27 cellular contexts compared by ENCODE assay signal in genomic region chr15:68391084-68391483, GRCh38. TPM values are rescaled to one million over a fixed set of nuclear protein-coding genes. Genes with fewer than 3 reads are reported as not detected.
A peak's percentile ranks its signal among the peaks of the same experiment; 100 is the strongest.
DNase-seq lines count a peak whose midpoint lies in the region; ATAC-seq and TF ChIP-seq lines count a peak whose summit lies in the region.
"Had no signal": no experiment of that assay in that cellular context is flagged by ENCODE, and none has a peak within 500 bp of the region (broad histone marks: within the 10 kb centered on the region; RNA-seq: fewer than 3 reads in every experiment).

No MANE protein-coding gene starts in this region.

- intact Hi-C loops in esophagus muscularis mucosa (cut with DNase I), result no loop called here
- intact Hi-C loops in activated CD8-positive, alpha-beta T cell treated with anti-CD3 and anti-CD28 coated beads for 36 hours (cut with micrococcal nuclease), result no loop called here

- TF ChIP-seq EP300 in esophagus muscularis mucosa (IDR thresholded peaks at IDR 0.05), result no peak

- no peak overlapping the region for H3K4me3 Mint-ChIP-seq in HFFc6
- no peak overlapping the region for H3K4me3 Mint-ChIP-seq in activated CD8-positive, alpha-beta T cell treated with anti-CD3 and anti-CD28 coated beads for 36 hours
- H3K4me3 Mint-ChIP-seq: activated CD4-positive, alpha-beta T cell treated with anti-CD3 and anti-CD28 coated beads for 36 hours; activated naive CD8-positive, alpha-beta T cell; activated T-helper 17 cell treated with anti-CD3 and anti-CD28 coated beads, Interleukin-2, amount 50 U/mL, for 72 hours; central memory CD8-positive, alpha-beta T cell; memory B cell; stimulated activated naive CD8-positive, alpha-beta T cell treated with anti-CD3 and anti-CD28 coated beads, Interleukin-15, amount 100 ng/mL, for 72 hours had no signal

- H3K9me3 Mint-ChIP-seq in HFFc6, result peaks cover 12% of the 10 kb centered on the region; the same call in 1 of the 2 replicates
- H3K9me3 Mint-ChIP-seq in activated CD8-positive, alpha-beta T cell treated with anti-CD3 and anti-CD28 coated beads for 36 hours, result no peaks in the 10 kb centered on the region
- H3K9me3 Mint-ChIP-seq: central memory CD8-positive, alpha-beta T cell; stimulated activated naive CD8-positive, alpha-beta T cell treated with anti-CD3 and anti-CD28 coated beads, Interleukin-15, amount 100 ng/mL, for 72 hours had no signal

- no peaks in the 10 kb centered on the region for H3K27me3 ChIP-seq in ACC112 (ENCODE audit: insufficient read depth, low read length)
- H3K27me3 ChIP-seq in esophagus muscularis mucosa, result peaks cover 0 to 46% (median 0%) of the 10 kb centered on the region in 4 donors
- no peaks in the 10 kb centered on the region for H3K27me3 ChIP-seq in trophoblast cell (ENCODE audit: insufficient read depth, low read length)
- H3K27me3 ChIP-seq: hepatocyte, tibial artery had no signal

- H3K36me3 ChIP-seq in ACC112 (ENCODE audit: insufficient read depth, low read length) (no peaks in the 10 kb centered on the region), esophagus muscularis mucosa (no peaks in the 10 kb centered on the region), trophoblast cell (ENCODE audit: control insufficient read depth in 1 of 2, insufficient read depth in 2 of 2, low read length in 2 of 2) (no peaks in the 10 kb centered on the region)
- H3K36me3 ChIP-seq: gastroesophageal sphincter, tibial artery had no signal

- peaks cover 0 to 14% (median 5%) of the 10 kb centered on the region in 4 donors for H3K9me3 ChIP-seq in esophagus muscularis mucosa
- peaks cover 2% of the 10 kb centered on the region for H3K9me3 ChIP-seq in trophoblast cell (ENCODE audit: insufficient read depth, low read depth, low read length)

- H2BK5ac ChIP-seq in trophoblast cell (ENCODE audit: low read depth, low read length, poor library complexity), result no peak overlapping the region

- 0 out of 2 replicates have a peak, but pooled peaks cover 12% of the 10 kb centered on the region for H3K36me3 Mint-ChIP-seq in HFFc6 (ENCODE audit: low read depth)
- no peaks in the 10 kb centered on the region for H3K36me3 Mint-ChIP-seq in activated CD8-positive, alpha-beta T cell treated with anti-CD3 and anti-CD28 coated beads for 36 hours (ENCODE audit: low read depth)
- H3K36me3 Mint-ChIP-seq: CD14-positive monocyte had no signal

- no peak overlapping the region for H3K9ac ChIP-seq in trophoblast cell (ENCODE audit: low read length)

- no peak for TF ChIP-seq CTCF in HFFc6 (IDR thresholded peaks at IDR 0.05)
- TF ChIP-seq CTCF in esophagus muscularis mucosa (IDR thresholded peaks at IDR 0.05), result no peak
- TF ChIP-seq CTCF in activated CD8-positive, alpha-beta T cell treated with anti-CD3 and anti-CD28 coated beads for 36 hours (IDR thresholded peaks at IDR 0.05), result no peak

- H2BK12ac ChIP-seq in trophoblast cell (ENCODE audit: low read length), result peak overlapping the region; percentile 52

- H3K4ac ChIP-seq in trophoblast cell (ENCODE audit: low read depth, low read length), result no peak overlapping the region

- peak overlapping the region; percentile 31; the same call in 1 of the 2 replicates for H3K27ac ChIP-seq in ACC112 (ENCODE audit: low read depth, low read length)
- H3K27ac ChIP-seq in esophagus muscularis mucosa (replicated peaks in 1 of 4), result no peak overlapping the region
- no peak overlapping the region for H3K27ac ChIP-seq in trophoblast cell (ENCODE audit: low read depth, low read length)
- H3K27ac ChIP-seq: gastroesophageal sphincter, hepatocyte, tibial artery had no signal

- H2AFZ ChIP-seq in ACC112 (ENCODE audit: low read length, unreplicated experiment) (no peak overlapping the region), trophoblast cell (ENCODE audit: insufficient read depth, low read length, poor library complexity) (no peak overlapping the region)
- H2AFZ ChIP-seq: hepatocyte had no signal

- H3K14ac ChIP-seq in trophoblast cell (ENCODE audit: low read length), result no peak overlapping the region

- no peak overlapping the region for H2BK120ac ChIP-seq in trophoblast cell (ENCODE audit: insufficient read depth, low read length, poor library complexity)

- POLR2A ChIA-PET in activated CD8-positive, alpha-beta T cell treated with anti-CD3 and anti-CD28 coated beads for 36 hours (lab: Charles Lee), result no interaction called here

- no peak overlapping the region for H3K4me2 ChIP-seq in trophoblast cell (ENCODE audit: low read length)
- H3K4me2 ChIP-seq: hepatocyte had no signal

- no peak overlapping the region for H4K12ac ChIP-seq in trophoblast cell (ENCODE audit: low read depth, low read length)

- DNase-seq in HFFc6 (no peak), esophagus muscularis mucosa (ENCODE audit: extremely low spot score) (peak; percentile 37), trophoblast cell (no peak), AG20443 (ENCODE audit: low spot score) (no peak), Kasumi-1 (lab: John Stamatoyannopoulos, UW) (no peak)
- DNase-seq in activated CD8-positive, alpha-beta T cell treated with anti-CD3 and anti-CD28 coated beads for 36 hours, result no peak
- DNase-seq: ACHN, Calu3, DMS79 treated with DMSO at 0.1 percent for 48 hours, GF-D8, left cardiac atrium, NCI-H1105, NCI-H2029, NCI-H69 had no signal

- no peak for ATAC-seq in GM19467 (IDR thresholded peaks at IDR 0.05; ENCODE audit: unreplicated experiment)
- no peak for ATAC-seq in activated CD8-positive, alpha-beta T cell treated with anti-CD3 and anti-CD28 coated beads for 36 hours
- ATAC-seq: gastroesophageal sphincter, left cardiac atrium had no signal

- 90% methylated on average over 2 of the region's 2 CpGs for WGBS in esophagus muscularis mucosa
- WGBS in trophoblast cell (ENCODE audit: extremely low coverage, insufficient coverage, insufficient read length), result no CpG with 5 or more reads among the region's 2 CpGs

- no peak overlapping the region for H4K8ac ChIP-seq in trophoblast cell (ENCODE audit: low read depth, low read length)

- no peaks in the 10 kb centered on the region for H3K79me2 ChIP-seq in ACC112 (ENCODE audit: control insufficient read depth, insufficient read depth, low read length, unreplicated experiment)
- no peaks in the 10 kb centered on the region for H3K79me2 ChIP-seq in trophoblast cell (ENCODE audit: control insufficient read depth, insufficient read depth, low read length, poor library complexity)
- H3K79me2 ChIP-seq: hepatocyte had no signal

- TF ChIP-seq POLR2A in esophagus muscularis mucosa (IDR thresholded peaks at IDR 0.05; ENCODE audit: low read depth), result no peak

- peaks cover 7% of the 10 kb centered on the region for H3K27me3 Mint-ChIP-seq in HFFc6 (ENCODE audit: insufficient read depth)
- peaks cover 25% of the 10 kb centered on the region for H3K27me3 Mint-ChIP-seq in activated CD8-positive, alpha-beta T cell treated with anti-CD3 and anti-CD28 coated beads for 36 hours
- H3K27me3 Mint-ChIP-seq: central memory CD8-positive, alpha-beta T cell had no signal

- H2AK5ac ChIP-seq in trophoblast cell (ENCODE audit: low read length), result no peak overlapping the region

- H3K4me1 ChIP-seq in ACC112 (ENCODE audit: control insufficient read depth, insufficient read depth, low read length, unreplicated experiment) (peaks cover 11% of the 10 kb centered on the region), esophagus muscularis mucosa (no peaks in the 10 kb centered on the region), trophoblast cell (ENCODE audit: control insufficient read depth in 1 of 2, insufficient read depth in 2 of 2, low read length in 2 of 2) (peaks cover 10 to 12% of the 10 kb centered on the region in 2 experiments)
- H3K4me1 ChIP-seq: gastroesophageal sphincter, tibial artery had no signal

- no peak overlapping the region for H3K23ac ChIP-seq in trophoblast cell (ENCODE audit: low read length)

- no peak overlapping the region for H3K18ac ChIP-seq in trophoblast cell (ENCODE audit: low read length)

- peaks cover 3% of the 10 kb centered on the region for H3K79me1 ChIP-seq in trophoblast cell (ENCODE audit: low read length)

- peaks cover 10% of the 10 kb centered on the region; the same call in 1 of the 2 replicates for H3K4me1 Mint-ChIP-seq in HFFc6 (ENCODE audit: low read depth)
- H3K4me1 Mint-ChIP-seq in activated CD8-positive, alpha-beta T cell treated with anti-CD3 and anti-CD28 coated beads for 36 hours (ENCODE audit: low read depth), result peaks cover 2% of the 10 kb centered on the region
- H3K4me1 Mint-ChIP-seq: activated CD4-positive, alpha-beta T cell treated with anti-CD3 and anti-CD28 coated beads for 36 hours; activated T-helper 17 cell treated with anti-CD3 and anti-CD28 coated beads, Interleukin-2, amount 50 U/mL, for 72 hours; central memory CD8-positive, alpha-beta T cell; memory B cell had no signal

- H4K91ac ChIP-seq in trophoblast cell (ENCODE audit: low read depth, low read length), result no peak overlapping the region

- H3K4me3 ChIP-seq in ACC112 (ENCODE audit: low read depth, low read length) (no peak overlapping the region), esophagus muscularis mucosa (no peak overlapping the region), trophoblast cell (ENCODE audit: low read depth, low read length) (no peak overlapping the region)
- H3K4me3 ChIP-seq: gastroesophageal sphincter, hepatocyte, tibial artery had no signal

- CTCF ChIA-PET in activated CD8-positive, alpha-beta T cell treated with anti-CD3 and anti-CD28 coated beads for 36 hours (lab: Charles Lee), result interaction anchor here (1.5 kb wide), 1 partner anchor 138 kb away, joined by 7 read pairs; no protein-coding TSS in a partner anchor

- H3K27ac Mint-ChIP-seq in HFFc6, result 0 out of 2 replicates have a peak overlapping the region, but pooled peaks have one; percentile 77
- no peak overlapping the region for H3K27ac Mint-ChIP-seq in activated CD8-positive, alpha-beta T cell treated with anti-CD3 and anti-CD28 coated beads for 36 hours
- H3K27ac Mint-ChIP-seq: activated CD4-positive, alpha-beta T cell treated with anti-CD3 and anti-CD28 coated beads for 36 hours; activated naive CD8-positive, alpha-beta T cell; activated T-helper 17 cell treated with anti-CD3 and anti-CD28 coated beads, Interleukin-2, amount 50 U/mL, for 72 hours; memory B cell; stimulated activated naive CD8-positive, alpha-beta T cell treated with anti-CD3 and anti-CD28 coated beads, Interleukin-15, amount 100 ng/mL, for 72 hours had no signal

RNA-seq across cellular contexts. Expression of gene ITGA11, which starts 40.9 kb away (rescaled TPM):
- 1 to 10 TPM; 1.2 to 2.1 (median 1.4) TPM for total RNA-seq in HFFc6 (2021; fragmentation: NEBNext Ultra II Directional; extraction: Animal tissue kit (Norgen Biotek cat#: 25700))
- 10 to 100 TPM in 2 of 4 donors, 1 to 10 TPM in 2; 3.3 to 15.8 (median 8.6) TPM for total RNA-seq in esophagus muscularis mucosa
- 3.8 and 4.9 TPM in 2 replicates for polyA plus RNA-seq in trophoblast cell (2013)
- total RNA-seq in activated CD8-positive, alpha-beta T cell treated with anti-CD3 and anti-CD28 coated beads for 36 hours, result 1 to 10 TPM; 1.7 to 3.6 TPM
- total RNA-seq: Calu3, SK-MEL-5 had no signal
